1 cellular context compared by ENCODE assay signal in the genomic region with DNA sequence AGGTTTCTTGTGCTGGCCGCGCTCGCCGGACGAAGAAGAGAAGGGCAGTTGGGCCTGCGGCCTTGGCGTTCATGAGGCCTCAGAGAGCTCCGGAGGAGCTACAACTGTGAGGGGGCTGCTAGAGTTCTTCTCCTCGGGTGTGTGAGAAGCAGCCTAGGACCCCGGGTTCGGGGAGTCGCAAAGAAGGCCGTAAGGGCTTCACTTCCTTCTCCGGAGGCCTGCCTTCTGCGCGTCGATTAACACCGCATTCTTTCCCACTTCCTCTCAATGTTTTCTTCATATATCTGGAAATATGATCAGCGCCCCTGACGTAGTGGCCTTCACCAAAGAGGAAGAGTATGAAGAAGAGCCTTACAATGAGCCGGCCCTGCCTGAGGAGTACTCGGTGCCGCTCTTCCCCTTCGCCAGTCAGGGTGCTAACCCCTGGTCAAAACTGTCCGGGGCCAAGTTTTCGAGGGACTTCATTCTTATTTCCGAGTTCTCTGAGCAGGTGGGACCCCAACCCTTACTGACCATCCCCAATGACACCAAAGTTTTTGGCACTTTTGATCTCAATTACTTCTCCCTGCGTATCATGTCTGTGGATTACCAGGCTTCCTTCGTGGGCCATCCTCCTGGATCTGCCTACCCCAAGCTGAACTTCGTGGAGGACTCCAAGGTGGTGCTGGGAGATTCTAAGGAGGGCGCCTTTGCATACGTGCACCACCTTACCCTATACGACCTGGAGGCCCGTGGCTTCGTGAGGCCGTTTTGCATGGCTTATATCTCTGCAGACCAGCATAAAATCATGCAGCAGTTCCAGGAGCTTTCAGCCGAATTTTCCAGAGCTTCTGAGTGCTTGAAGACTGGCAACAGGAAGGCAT.
TF ChIP-seq lines count a peak whose summit lies in the region.

No MANE protein-coding gene starts in this region.

TF ChIP-seq in IMR-90, 13 proteins besides CTCF, POLR2A, EP300 and RAD21:
- no peak for TF ChIP-seq BHLHE40 (IDR thresholded peaks at IDR 0.05; ENCODE audit: low read depth, low read length)
- no peak for TF ChIP-seq FOS (IDR thresholded peaks at IDR 0.05; ENCODE audit: low read depth, low read length)
- TF ChIP-seq MAZ (IDR thresholded peaks at IDR 0.05; ENCODE audit: borderline replicate concordance, low read depth, low read length), result no peak
- no peak for TF ChIP-seq NFE2L2 (IDR thresholded peaks at IDR 0.05; ENCODE audit: low read depth, low read length)
- TF ChIP-seq CEBPB (IDR thresholded peaks at IDR 0.05; ENCODE audit: low read depth, low read length), result no peak
- no peak for TF ChIP-seq RCOR1 (IDR thresholded peaks at IDR 0.05; ENCODE audit: insufficient replicate concordance, low read length)
- TF ChIP-seq MAFK (IDR thresholded peaks at IDR 0.05; ENCODE audit: low read depth, low read length), result no peak
- no peak for TF ChIP-seq SMC3 (IDR thresholded peaks at IDR 0.05; ENCODE audit: low read depth, low read length)
- no peak for TF ChIP-seq MXI1 (IDR thresholded peaks at IDR 0.05; ENCODE audit: borderline replicate concordance, low read depth, low read length)
- no peak for TF ChIP-seq USF2 (IDR thresholded peaks at IDR 0.05; ENCODE audit: low read depth, low read length)
- TF ChIP-seq CHD1 (IDR thresholded peaks at IDR 0.05; ENCODE audit: low read depth, low read length), result no peak
- TF ChIP-seq, protein P1, sequence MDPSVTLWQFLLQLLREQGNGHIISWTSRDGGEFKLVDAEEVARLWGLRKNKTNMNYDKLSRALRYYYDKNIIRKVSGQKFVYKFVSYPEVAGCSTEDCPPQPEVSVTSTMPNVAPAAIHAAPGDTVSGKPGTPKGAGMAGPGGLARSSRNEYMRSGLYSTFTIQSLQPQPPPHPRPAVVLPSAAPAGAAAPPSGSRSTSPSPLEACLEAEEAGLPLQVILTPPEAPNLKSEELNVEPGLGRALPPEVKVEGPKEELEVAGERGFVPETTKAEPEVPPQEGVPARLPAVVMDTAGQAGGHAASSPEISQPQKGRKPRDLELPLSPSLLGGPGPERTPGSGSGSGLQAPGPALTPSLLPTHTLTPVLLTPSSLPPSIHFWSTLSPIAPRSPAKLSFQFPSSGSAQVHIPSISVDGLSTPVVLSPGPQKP (IDR thresholded peaks at IDR 0.05; ENCODE audit: borderline replicate concordance, low read depth, low read length), result no peak
- TF ChIP-seq RFX5 (IDR thresholded peaks at IDR 0.05; ENCODE audit: low read depth, low read length), result no peak
